Comparison of ENCODE assay signal across 8 cellular contexts in the genomic region with DNA sequence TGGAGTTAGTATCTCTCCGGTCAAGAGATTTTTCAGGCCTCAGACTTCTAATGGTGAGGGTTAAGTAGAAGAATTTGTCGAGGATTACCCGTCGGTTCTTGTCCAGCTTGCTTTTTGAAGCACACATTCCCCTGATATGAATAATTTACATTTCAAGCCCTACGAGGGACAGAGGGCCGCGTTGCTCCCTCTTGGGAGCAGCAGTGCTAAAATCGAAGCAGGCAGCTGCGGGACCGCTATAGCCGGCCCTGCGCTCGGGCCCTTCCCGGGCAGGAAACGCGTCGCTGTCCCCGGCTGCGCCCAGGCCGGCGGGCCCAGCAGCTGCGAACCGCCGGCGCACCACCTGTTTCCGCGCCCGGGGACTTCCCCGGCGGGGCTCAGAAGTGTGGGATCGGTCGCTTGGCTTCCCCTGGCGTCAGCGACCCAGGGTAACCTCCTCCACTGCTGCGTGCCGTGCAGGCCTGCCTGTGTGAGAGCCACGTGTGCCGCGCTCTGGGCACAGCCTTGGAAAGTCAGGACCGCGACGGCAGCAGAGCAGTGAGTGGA. TPM values are rescaled to one million over a fixed set of nuclear protein-coding genes. Genes with fewer than 3 reads are reported as not detected.
DNase-seq lines count a peak whose midpoint lies in the region; ATAC-seq, FAIRE-seq and TF ChIP-seq lines count a peak whose summit lies in the region.
"Not testable (repeated sequence)": the region's sequence is repeated elsewhere in the genome, so short reads cannot be mapped to it uniquely, and the experiment has no call there.

No MANE protein-coding gene starts in this region.

- H3K27ac Mint-ChIP-seq in T-helper 2 cell treated with Interferon-gamma antibody and Interleukin-4, amounts not matched to agents 5 μg/mL and 100 μg/mL, for 36 hours = peak overlapping the region; percentile 84
- H3K27ac Mint-ChIP-seq in activated naive CD4-positive, alpha-beta T cell treated with anti-CD3 and anti-CD28 coated beads, Interleukin-2, amount 50 U/mL, for 72 hours = peak overlapping the region; percentile 37 to 84

- intact Hi-C loops in heart right ventricle (cut with DNase I); psoas muscle (cut with DNase I); tibial artery (cut with DNase I; ENCODE audit: low total_unique reads): not testable (repeated sequence)

- H3K27ac ChIP-seq in HUES64 (ENCODE audit: low read depth, low read length) = not testable (repeated sequence)
- H3K27ac ChIP-seq in heart right ventricle = peak overlapping the region; percentile 26 to 89 (median 78)
- peak overlapping the region; percentile 89 for H3K27ac ChIP-seq in psoas muscle
- peak overlapping the region; percentile 49 to 61 for H3K27ac ChIP-seq in tibial artery

- H3K4me3 ChIP-seq in HAP-1 (peak overlapping the region; percentile 5; the same call in 1 of the 2 replicates), HUES64 (ENCODE audit: low read length) (peak overlapping the region; percentile 43), heart right ventricle (peak overlapping the region in 6 of 10 donors; percentile 28 to 38 (median 33)), psoas muscle (peak overlapping the region; percentile 43), tibial artery (peak overlapping the region; percentile 18 to 43)

- DNase-seq in GM12891 (ENCODE audit: insufficient read length, low spot score) (peak; percentile 41), HAP-1 (ENCODE audit: low spot score in 2 of 2) (peak in 1 of 2 experiments; percentile 49), heart right ventricle (peak; percentile 77 to 84), psoas muscle (peak; percentile 46 to 90)
- DNase-seq in T-helper 2 cell treated with Interferon-gamma antibody and Interleukin-4, amounts not matched to agents 5 μg/mL and 100 μg/mL, for 36 hours (ENCODE audit: low spot score) = peak; percentile 81
- peak; percentile 60 to 88 for DNase-seq in activated naive CD4-positive, alpha-beta T cell treated with anti-CD3 and anti-CD28 coated beads, Interleukin-2, amount 50 U/mL, for 72 hours (ENCODE audit: low spot score in 2 of 2)
- not testable (repeated sequence) for DNase-seq in tibial artery

- peak in 1 of 9 donors; percentile 9 for TF ChIP-seq CTCF in heart right ventricle (IDR thresholded peaks at IDR 0.05)
- not testable (repeated sequence) for TF ChIP-seq CTCF in psoas muscle (IDR thresholded peaks at IDR 0.05); tibial artery (IDR thresholded peaks at IDR 0.05)

- peak; percentile 77 to 95 for ATAC-seq in activated naive CD4-positive, alpha-beta T cell treated with anti-CD3 and anti-CD28 coated beads, Interleukin-2, amount 50 U/mL, for 72 hours
- ATAC-seq in heart right ventricle = peak; percentile 90 to 96 (median 94)
- peak; percentile 88 to 95 (median 92) for ATAC-seq in psoas muscle

- in situ Hi-C loops in HAP-1 (cut with MboI; ENCODE audit: low sequenced_read_pairs) = not testable (repeated sequence)

- not testable (repeated sequence) for H3K27me3 Mint-ChIP-seq in T-helper 2 cell treated with Interferon-gamma antibody and Interleukin-4, amounts not matched to agents 5 μg/mL and 100 μg/mL, for 36 hours (ENCODE audit: low read depth)

- H3K36me3 Mint-ChIP-seq in T-helper 2 cell treated with Interferon-gamma antibody and Interleukin-4, amounts not matched to agents 5 μg/mL and 100 μg/mL, for 36 hours (ENCODE audit: low read depth) = peaks cover 39% of the 10 kb centered on the region
- peaks cover 21 to 25% of the 10 kb centered on the region in 2 donors for H3K36me3 Mint-ChIP-seq in activated naive CD4-positive, alpha-beta T cell treated with anti-CD3 and anti-CD28 coated beads, Interleukin-2, amount 50 U/mL, for 72 hours

- peaks cover 17% of the 10 kb centered on the region for H3K36me3 ChIP-seq in HAP-1 (replicated peaks)
- peaks cover 29% of the 10 kb centered on the region for H3K36me3 ChIP-seq in HUES64 (ENCODE audit: insufficient read depth, low read length)
- H3K36me3 ChIP-seq in heart right ventricle = peaks cover 0 to 36% (median 17%) of the 10 kb centered on the region in 9 donors
- H3K36me3 ChIP-seq in psoas muscle (ENCODE audit: insufficient read depth in 1 of 2, low read depth in 1 of 2) = peaks cover 5 to 36% of the 10 kb centered on the region in 2 donors
- peaks cover 20 to 33% (median 29%) of the 10 kb centered on the region in 3 donors for H3K36me3 ChIP-seq in tibial artery

- not testable (repeated sequence) for TF ChIP-seq POLR2A in GM12891 (IDR thresholded peaks at IDR 0.05; ENCODE audit: low read depth, low read length)

- 6% methylated on average over 33 of the region's 42 CpGs for WGBS in HUES64
- WGBS in heart right ventricle, 2 donors = 4% methylated on average over 28 to 39 of the region's 42 CpGs
- WGBS in psoas muscle, 3 donors = 1 to 4% (median 3%) methylated on average over 27 to 39 of the region's 42 CpGs

- not testable (repeated sequence) for H3K27me3 ChIP-seq in HAP-1 (ENCODE audit: low read depth); HUES64 (ENCODE audit: insufficient read depth, low read length); heart right ventricle; psoas muscle (ENCODE audit: insufficient read depth in 3 of 3, low read length in 2 of 3); tibial artery

- H3K9me3 Mint-ChIP-seq in T-helper 2 cell treated with Interferon-gamma antibody and Interleukin-4, amounts not matched to agents 5 μg/mL and 100 μg/mL, for 36 hours; activated naive CD4-positive, alpha-beta T cell treated with anti-CD3 and anti-CD28 coated beads, Interleukin-2, amount 50 U/mL, for 72 hours: not testable (repeated sequence)

- peaks cover 75% of the 10 kb centered on the region for H3K4me1 Mint-ChIP-seq in T-helper 2 cell treated with Interferon-gamma antibody and Interleukin-4, amounts not matched to agents 5 μg/mL and 100 μg/mL, for 36 hours (ENCODE audit: low read depth)

- H3K9me3 ChIP-seq in HAP-1; HUES64 (ENCODE audit: insufficient read depth, low read depth, low read length); heart right ventricle; psoas muscle; tibial artery: not testable (repeated sequence)

- H3K4me3 Mint-ChIP-seq in T-helper 2 cell treated with Interferon-gamma antibody and Interleukin-4, amounts not matched to agents 5 μg/mL and 100 μg/mL, for 36 hours = peak overlapping the region; percentile 73

- H3K4me1 ChIP-seq in HAP-1 (peaks cover 15% of the 10 kb centered on the region), heart right ventricle (peaks cover 0 to 68% (median 14%) of the 10 kb centered on the region in 9 donors), tibial artery (peaks cover 0 to 17% (median 2%) of the 10 kb centered on the region in 4 donors)
- H3K4me1 ChIP-seq in HUES64 (ENCODE audit: insufficient read depth, low read length); psoas muscle: not testable (repeated sequence)

- peak overlapping the region; percentile 60 for H3K9ac ChIP-seq in HUES64 (ENCODE audit: low read depth, low read length)

- FAIRE-seq in GM12891 (lab: Jason Lieb, UNC) = peak; percentile 99

RNA-seq across cellular contexts. Expression of gene AMZ2, which starts 11.1 kb away (rescaled TPM):
- 84.6 TPM for polyA plus RNA-seq in GM12891 (2012; ENCODE audit: low read depth, missing spikeins)
- 48.6 TPM for polyA plus RNA-seq in HUES64 (2013, experiment 1 of 2)
- 62.4 TPM for polyA plus RNA-seq in HUES64 (2013, experiment 2 of 2)
- 100 to 1,000 TPM; 106 to 113 TPM for total RNA-seq in activated naive CD4-positive, alpha-beta T cell treated with anti-CD3 and anti-CD28 coated beads, Interleukin-2, amount 50 U/mL, for 72 hours
- total RNA-seq in heart right ventricle (100 to 1,000 TPM in 8 of 10 donors, 10 to 100 TPM in 2; 70.7 to 140 (median 111) TPM), psoas muscle (100 to 1,000 TPM in 2 of 4 donors, 10 to 100 TPM in 2; 71.6 to 121 (median 91.8) TPM)
- polyA plus RNA-seq in heart right ventricle (10 to 100 TPM; 41.6 to 77.4 TPM), psoas muscle (100 to 1,000 TPM in 1 of 3 donors, 10 to 100 TPM in 2; 31.1 to 105 (median 53.6) TPM)

RNA-seq across cellular contexts. Expression of gene SLC16A6, which starts 32.0 kb away (rescaled TPM):
- 1.7 TPM for polyA plus RNA-seq in GM12891 (2012; ENCODE audit: low read depth, missing spikeins)
- polyA plus RNA-seq in HUES64 (2013, experiment 1 of 2) = 0.05 TPM
- 0.19 TPM for polyA plus RNA-seq in HUES64 (2013, experiment 2 of 2)
- total RNA-seq in activated naive CD4-positive, alpha-beta T cell treated with anti-CD3 and anti-CD28 coated beads, Interleukin-2, amount 50 U/mL, for 72 hours = 1 to 10 TPM in 1 of 2 donors, under 1 TPM in 1; 0.39 to 2.4 TPM
- total RNA-seq in heart right ventricle = 1 to 10 TPM in 2 of 10 donors, under 1 TPM in 7, not detected in 1; 0.16 to 1.9 (median 0.59) TPM
- under 1 TPM; 0.14 to 0.80 TPM for polyA plus RNA-seq in heart right ventricle
- total RNA-seq in psoas muscle = 10 to 100 TPM in 1 of 4 donors, 1 to 10 TPM in 2, under 1 TPM in 1; 0.82 to 47.7 (median 6.4) TPM
- polyA plus RNA-seq in psoas muscle = 10 to 100 TPM in 1 of 3 donors, under 1 TPM in 2; 0.75 to 31.1 (median 0.86) TPM

RNA-seq across cellular contexts. Expression of gene ARSG, which starts 32.3 kb away (rescaled TPM):
- polyA plus RNA-seq in GM12891 (2012; ENCODE audit: low read depth, missing spikeins) = 3.1 TPM
- polyA plus RNA-seq in HUES64 (2013, experiment 1 of 2) = 2.8 TPM
- polyA plus RNA-seq in HUES64 (2013, experiment 2 of 2) = 3.9 TPM
- 10 to 100 TPM in 1 of 2 donors, 1 to 10 TPM in 1; 1.8 to 12.1 TPM for total RNA-seq in activated naive CD4-positive, alpha-beta T cell treated with anti-CD3 and anti-CD28 coated beads, Interleukin-2, amount 50 U/mL, for 72 hours
- 1 to 10 TPM; 2.5 to 6.2 (median 3.5) TPM for total RNA-seq in heart right ventricle
- polyA plus RNA-seq in heart right ventricle = 1 to 10 TPM in 1 of 2 donors, under 1 TPM in 1; 0.95 to 3.5 TPM
- 1 to 10 TPM; 2.1 to 6.1 (median 3.1) TPM for total RNA-seq in psoas muscle
- 1 to 10 TPM; 1.7 to 3.7 (median 1.9) TPM for polyA plus RNA-seq in psoas muscle
